24 cellular contexts compared by ENCODE assay signal in the genomic region with DNA sequence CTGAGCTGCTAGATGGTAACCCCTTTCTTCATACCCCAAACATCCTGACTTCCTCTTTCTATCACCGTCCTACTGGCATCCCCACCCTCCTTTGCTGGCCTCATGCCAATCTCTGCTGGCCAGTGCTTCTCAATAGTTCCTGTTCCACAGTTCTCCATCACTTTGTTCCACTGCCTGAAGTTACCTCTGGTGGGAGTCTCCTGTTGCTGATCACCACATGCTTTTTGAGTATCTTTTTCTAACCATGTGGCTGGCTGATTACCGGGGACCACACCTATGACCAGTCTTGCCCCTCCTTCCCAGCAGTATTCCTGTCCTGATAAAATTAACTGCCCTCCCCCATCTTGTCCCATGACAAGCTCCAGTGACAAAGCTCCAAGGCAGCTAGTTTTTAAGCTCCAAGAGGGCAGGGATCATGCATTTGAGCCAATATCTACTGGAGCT.
DNase-seq lines count a peak whose midpoint lies in the region; ATAC-seq and TF ChIP-seq lines count a peak whose summit lies in the region.
"Had no signal": no experiment of that assay in that cellular context is flagged by ENCODE, and none has a peak within 500 bp of the region (broad histone marks: within the 10 kb centered on the region; RNA-seq: fewer than 3 reads in every experiment).

No MANE protein-coding gene starts in this region.

- peak; percentile 75 for TF ChIP-seq POLR2A in erythroblast (IDR thresholded peaks at IDR 0.05; ENCODE audit: low read length)

- no peak for ATAC-seq in GM21367 (IDR thresholded peaks at IDR 0.05; ENCODE audit: unreplicated experiment)
- ATAC-seq: CD8-positive, alpha-beta T cell; natural killer cell; pancreas; SK-N-SH treated with all-trans-retinoic acid at 6 μM for 48 hours; stimulated activated memory B cell treated with anti-CD40 and anti-IgM and Interleukin-4, amounts not matched to agents 10 μg/mL and 1 μg/mL and 100 μg/mL, for 72 hours had no signal

- DNase-seq in A172 (ENCODE audit: low spot score), result peak; percentile 60
- peak; percentile 23 for DNase-seq in Daoy (ENCODE audit: low read depth)
- DNase-seq in NOMO-1 treated with DMSO at 0.1 percent for 48 hours (lab: John Stamatoyannopoulos, UW; ENCODE audit: unreplicated experiment), result peak; percentile 71
- DNase-seq in erythroblast (lab: John Stamatoyannopoulos, UW), result peak; percentile 94 to 96
- no peak for DNase-seq in D341Med (ENCODE audit: low spot score)
- DNase-seq in retina, result no peak
- DNase-seq in cerebellar nuclear complex (lab: John Stamatoyannopoulos, UW), result no peak
- DNase-seq: activated CD4-positive, alpha-beta T cell treated with anti-CD3 and anti-CD28 coated beads for 1 hour; activated CD8-positive, alpha-beta memory T cell treated with anti-CD3 and anti-CD28 coated beads for 24 hours; activated naive CD4-positive, alpha-beta T cell treated with anti-CD3 and anti-CD28 coated beads for 36 hours; activated T-cell treated with anti-CD3 and anti-CD28 coated beads, Interleukin-2, amount 50 U/mL, for 48 hours; CD8-positive, alpha-beta T cell; DMS79 treated with DMSO at 0.1 percent for 48 hours; foreskin melanocyte; natural killer cell; NCI-H146; NCI-H2171; NCI-H82; pancreas; Peyer's patch; T1000 had no signal

Comparison
In these comparisons a context has a peak if more than half of its experiments do, and no peak if none do; other contexts are left out.
1. DNase-seq: peak in A172 (single experiment), Daoy (single experiment), NOMO-1 treated with DMSO at 0.1 percent for 48 hours (single experiment) and erythroblast (2 of 2); none in D341Med (single experiment), retina (single experiment) and cerebellar nuclear complex (0 of 2).